ENCODE assay signal across 10 cellular contexts in genomic region chr6:156852147-156852857, GRCh38.
DNase-seq lines count a peak whose midpoint lies in the region; ATAC-seq, FAIRE-seq and TF ChIP-seq lines count a peak whose summit lies in the region.
"Had no signal": no experiment of that assay in that cellular context is flagged by ENCODE, and none has a peak within 500 bp of the region (broad histone marks: within the 10 kb centered on the region; RNA-seq: fewer than 3 reads in every experiment).

No MANE protein-coding gene starts in this region.

- TF ChIP-seq EP300 in GM12878 (IDR thresholded peaks at IDR 0.05; ENCODE audit: borderline replicate concordance in 1 of 2, control insufficient read depth in 1 of 2, low read depth in 2 of 2, low read length in 2 of 2): no peak

- 21% methylated on average over 9 of the region's 9 CpGs for WGBS in GM12878 (ENCODE audit: insufficient coverage, insufficient replicate concordance, low lambda C conversion rate, missing lambda C conversion rate)
- 84 to 90% (median 87%) methylated on average over 9 of the region's 9 CpGs for WGBS in adrenal gland, 4 donors

- SMC1A ChIA-PET in GM12878 (lab: Charles Lee; ENCODE audit: uncharacterized antibody, unreplicated experiment): interaction anchor here (0.6 to 3.7 kb wide), 39 partner anchors 11 to 214 kb away, joined by 3 to 29 read pairs (median 4); partner anchors contain the start of gene ARID1B

- in situ Hi-C loops in GM12878 (cut with MboI): no loop called here

- CTCF ChIA-PET in GM12878 (lab: Yijun Ruan, JAX): interaction anchor here (0.7 to 2.7 kb wide), 8 partner anchors 9 to 215 kb away, joined by 3 to 10 read pairs (median 4); no protein-coding TSS in a partner anchor

- intact Hi-C loops in GM12878 (cut with micrococcal nuclease; ENCODE audit: unreplicated experiment) (loop anchor here (5.0 kb wide), 1 partner anchor 170 kb away; no protein-coding TSS in a partner anchor), adrenal gland (cut with DNase I) (no loop called here)

- RAD21 ChIA-PET in GM12878 (lab: Charles Lee; ENCODE audit: unreplicated experiment): interaction anchor here (0.6 to 2.7 kb wide), 23 partner anchors 12 to 1689 kb away, joined by 3 to 15 read pairs (median 4); no protein-coding TSS in a partner anchor

- H3K27ac ChIP-seq in GM12878 (ENCODE audit: control insufficient read depth, insufficient read depth) (peak overlapping the region; percentile 64), adrenal gland (no peak overlapping the region)

- FAIRE-seq in GM12878 (lab: Jason Lieb, UNC): no peak

- H3K27me3 ChIP-seq in GM06990 (replicated peaks; ENCODE audit: control insufficient read depth, insufficient read depth, low read length): no peaks in the 10 kb centered on the region
- H3K27me3 ChIP-seq in GM12878 (replicated peaks in 1 of 2; ENCODE audit: control insufficient read depth in 2 of 2, insufficient read depth in 2 of 2, low read length in 1 of 2): no peaks in the 10 kb centered on the region
- no peaks in the 10 kb centered on the region for H3K27me3 ChIP-seq in adrenal gland

- TF ChIP-seq CTCF in GM06990 (IDR thresholded peaks at IDR 0.05; ENCODE audit: insufficient read depth, low read length, poor library complexity, severe bottlenecking): no peak
- no peak for TF ChIP-seq CTCF in GM12878 (IDR thresholded peaks at IDR 0.05 in 2 of 3, conservative IDR thresholded peaks at IDR 0.05 in 1 of 3; ENCODE audit: control insufficient read depth in 2 of 3, extremely low read depth in 1 of 3, insufficient read depth in 1 of 3, low read depth in 3 of 3, low read length in 3 of 3)
- no peak for TF ChIP-seq CTCF in foreskin fibroblast (IDR thresholded peaks at IDR 0.05; ENCODE audit: low read depth, low read length)
- no peak for TF ChIP-seq CTCF in adrenal gland (IDR thresholded peaks at IDR 0.05)

- peak overlapping the region; percentile 83 for H3K4me2 ChIP-seq in GM12878 (ENCODE audit: control insufficient read depth, insufficient read depth)

- no peak overlapping the region for H3K9ac ChIP-seq in GM12878 (ENCODE audit: control insufficient read depth, insufficient read depth, low read length)

- no peaks in the 10 kb centered on the region; the same call in 1 of the 2 replicates for H4K20me1 ChIP-seq in GM12878 (ENCODE audit: control insufficient read depth, insufficient read depth)

- H3K79me2 ChIP-seq in GM12878 (ENCODE audit: control insufficient read depth, insufficient read depth, low read length): peaks cover 100% of the 10 kb centered on the region

- TF ChIP-seq RAD21 in GM12878 (IDR thresholded peaks at IDR 0.05; ENCODE audit: insufficient read depth, low read depth, low read length): no peak

- peaks cover 62% of the 10 kb centered on the region for H3K4me1 ChIP-seq in GM12878 (ENCODE audit: control insufficient read depth, insufficient read depth, low read length)
- H3K4me1 ChIP-seq in adrenal gland (replicated peaks in 1 of 2): peaks cover 8 to 49% of the 10 kb centered on the region in 2 donors

- H3K36me3 ChIP-seq in GM06990 (ENCODE audit: control insufficient read depth, insufficient read depth, low read length) (no peaks in the 10 kb centered on the region), GM12878 (ENCODE audit: control insufficient read depth in 2 of 2, insufficient read depth in 2 of 2, low read length in 1 of 2) (peaks cover 3 to 6% of the 10 kb centered on the region in 2 experiments; a peak in 3 of 4 replicates), adrenal gland (replicated peaks in 1 of 2) (no peaks in the 10 kb centered on the region)

- no peak for TF ChIP-seq POLR2A in GM12878 (IDR thresholded peaks at IDR 0.05; ENCODE audit: low read depth, low read length)
- TF ChIP-seq POLR2A in adrenal gland (IDR thresholded peaks at IDR 0.05): no peak

- no TSS peak for BruUV-seq in GM12878 (replicated peaks; lab: Mats Ljungman, UMichigan)

- H2AFZ ChIP-seq in GM12878 (ENCODE audit: control insufficient read depth, low read depth, low read length): no peak overlapping the region

- no peaks in the 10 kb centered on the region for H3K9me3 ChIP-seq in GM12878 (replicated peaks; ENCODE audit: control insufficient read depth, insufficient read depth, low read length)
- H3K9me3 ChIP-seq in adrenal gland (replicated peaks in 1 of 3): no peaks in the 10 kb centered on the region

- peak; percentile 69 for DNase-seq in GM06990 (ENCODE audit: extremely low read depth, insufficient read length)
- DNase-seq in GM12878 (ENCODE audit: low read depth, low spot score): no peak
- DNase-seq in NCI-H510A (lab: John Stamatoyannopoulos, UW): no peak
- no peak for DNase-seq in foreskin fibroblast
- DNase-seq in adrenal gland: no peak
- no peak for DNase-seq in SKM-1 treated with dmso at 0.1 percent for 144 hours (lab: John Stamatoyannopoulos, UW; ENCODE audit: unreplicated experiment)
- DNase-seq: activated CD8-positive, alpha-beta memory T cell treated with anti-CD3 and anti-CD28 coated beads, Interleukin-2, amount 10 ng/mL, durations not matched to agents 7 days and 5 days; Calu3 had no signal

- H3K4me3 ChIP-seq in GM06990 (replicated peaks; ENCODE audit: low read depth, low read length) (no peak overlapping the region), GM12878 (peak overlapping the region; percentile 46; the same call in 1 of the 2 replicates), foreskin fibroblast (ENCODE audit: low read depth in 1 of 2, low read length in 2 of 2) (no peak overlapping the region), adrenal gland (no peak overlapping the region)

- ATAC-seq in GM21390 (IDR thresholded peaks at IDR 0.05; ENCODE audit: unreplicated experiment): peak; percentile 60
- ATAC-seq in HG03196 (IDR thresholded peaks at IDR 0.05; ENCODE audit: unreplicated experiment): peak; percentile 36
- ATAC-seq in GM12878: peak; percentile 69
- ATAC-seq: activated CD8-positive, alpha-beta memory T cell treated with anti-CD3 and anti-CD28 coated beads, Interleukin-2, amount 10 ng/mL, durations not matched to agents 7 days and 5 days had no signal

- POLR2A ChIA-PET in GM12878 (lab: Charles Lee): interaction anchor here (0.6 to 1.6 kb wide), 12 partner anchors 15 to 347 kb away, joined by 3 to 5 read pairs (median 3); no protein-coding TSS in a partner anchor

TF ChIP-seq in GM12878, 131 proteins besides CTCF, POLR2A, EP300 and RAD21 (continues in another document):
- TF ChIP-seq, protein P1, sequence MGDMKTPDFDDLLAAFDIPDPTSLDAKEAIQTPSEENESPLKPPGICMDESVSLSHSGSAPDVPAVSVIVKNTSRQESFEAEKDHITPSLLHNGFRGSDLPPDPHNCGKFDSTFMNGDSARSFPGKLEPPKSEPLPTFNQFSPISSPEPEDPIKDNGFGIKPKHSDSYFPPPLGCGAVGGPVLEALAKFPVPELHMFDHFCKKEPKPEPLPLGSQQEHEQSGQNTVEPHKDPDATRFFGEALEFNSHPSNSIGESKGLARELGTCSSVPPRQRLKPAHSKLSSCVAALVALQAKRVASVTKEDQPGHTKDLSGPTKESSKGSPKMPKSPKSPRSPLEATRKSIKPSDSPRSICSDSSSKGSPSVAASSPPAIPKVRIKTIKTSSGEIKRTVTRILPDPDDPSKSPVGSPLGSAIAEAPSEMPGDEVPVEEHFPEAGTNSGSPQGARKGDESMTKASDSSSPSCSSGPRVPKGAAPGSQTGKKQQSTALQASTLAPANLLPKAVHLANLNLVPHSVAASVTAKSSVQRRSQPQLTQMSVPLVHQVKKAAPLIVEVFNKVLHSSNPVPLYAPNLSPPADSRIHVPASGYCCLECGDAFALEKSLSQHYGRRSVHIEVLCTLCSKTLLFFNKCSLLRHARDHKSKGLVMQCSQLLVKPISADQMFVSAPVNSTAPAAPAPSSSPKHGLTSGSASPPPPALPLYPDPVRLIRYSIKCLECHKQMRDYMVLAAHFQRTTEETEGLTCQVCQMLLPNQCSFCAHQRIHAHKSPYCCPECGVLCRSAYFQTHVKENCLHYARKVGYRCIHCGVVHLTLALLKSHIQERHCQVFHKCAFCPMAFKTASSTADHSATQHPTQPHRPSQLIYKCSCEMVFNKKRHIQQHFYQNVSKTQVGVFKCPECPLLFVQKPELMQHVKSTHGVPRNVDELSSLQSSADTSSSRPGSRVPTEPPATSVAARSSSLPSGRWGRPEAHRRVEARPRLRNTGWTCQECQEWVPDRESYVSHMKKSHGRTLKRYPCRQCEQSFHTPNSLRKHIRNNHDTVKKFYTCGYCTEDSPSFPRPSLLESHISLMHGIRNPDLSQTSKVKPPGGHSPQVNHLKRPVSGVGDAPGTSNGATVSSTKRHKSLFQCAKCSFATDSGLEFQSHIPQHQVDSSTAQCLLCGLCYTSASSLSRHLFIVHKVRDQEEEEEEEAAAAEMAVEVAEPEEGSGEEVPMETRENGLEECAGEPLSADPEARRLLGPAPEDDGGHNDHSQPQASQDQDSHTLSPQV (IDR thresholded peaks at IDR 0.05): no peak
- TF ChIP-seq, protein P2, sequence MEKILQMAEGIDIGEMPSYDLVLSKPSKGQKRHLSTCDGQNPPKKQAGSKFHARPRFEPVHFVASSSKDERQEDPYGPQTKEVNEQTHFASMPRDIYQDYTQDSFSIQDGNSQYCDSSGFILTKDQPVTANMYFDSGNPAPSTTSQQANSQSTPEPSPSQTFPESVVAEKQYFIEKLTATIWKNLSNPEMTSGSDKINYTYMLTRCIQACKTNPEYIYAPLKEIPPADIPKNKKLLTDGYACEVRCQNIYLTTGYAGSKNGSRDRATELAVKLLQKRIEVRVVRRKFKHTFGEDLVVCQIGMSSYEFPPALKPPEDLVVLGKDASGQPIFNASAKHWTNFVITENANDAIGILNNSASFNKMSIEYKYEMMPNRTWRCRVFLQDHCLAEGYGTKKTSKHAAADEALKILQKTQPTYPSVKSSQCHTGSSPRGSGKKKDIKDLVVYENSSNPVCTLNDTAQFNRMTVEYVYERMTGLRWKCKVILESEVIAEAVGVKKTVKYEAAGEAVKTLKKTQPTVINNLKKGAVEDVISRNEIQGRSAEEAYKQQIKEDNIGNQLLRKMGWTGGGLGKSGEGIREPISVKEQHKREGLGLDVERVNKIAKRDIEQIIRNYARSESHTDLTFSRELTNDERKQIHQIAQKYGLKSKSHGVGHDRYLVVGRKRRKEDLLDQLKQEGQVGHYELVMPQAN (conservative IDR thresholded peaks at IDR 0.05): no peak
- no peak for TF ChIP-seq EGR1 (IDR thresholded peaks at IDR 0.05; ENCODE audit: borderline replicate concordance in 1 of 2, low read depth in 2 of 2, low read length in 2 of 2)
- TF ChIP-seq, protein P3, sequence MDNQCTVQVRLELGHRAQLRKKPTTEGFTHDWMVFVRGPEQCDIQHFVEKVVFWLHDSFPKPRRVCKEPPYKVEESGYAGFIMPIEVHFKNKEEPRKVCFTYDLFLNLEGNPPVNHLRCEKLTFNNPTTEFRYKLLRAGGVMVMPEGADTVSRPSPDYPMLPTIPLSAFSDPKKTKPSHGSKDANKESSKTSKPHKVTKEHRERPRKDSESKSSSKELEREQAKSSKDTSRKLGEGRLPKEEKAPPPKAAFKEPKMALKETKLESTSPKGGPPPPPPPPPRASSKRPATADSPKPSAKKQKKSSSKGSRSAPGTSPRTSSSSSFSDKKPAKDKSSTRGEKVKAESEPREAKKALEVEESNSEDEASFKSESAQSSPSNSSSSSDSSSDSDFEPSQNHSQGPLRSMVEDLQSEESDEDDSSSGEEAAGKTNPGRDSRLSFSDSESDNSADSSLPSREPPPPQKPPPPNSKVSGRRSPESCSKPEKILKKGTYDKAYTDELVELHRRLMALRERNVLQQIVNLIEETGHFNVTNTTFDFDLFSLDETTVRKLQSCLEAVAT (IDR thresholded peaks at IDR 0.05): no peak
